8 cellular contexts compared by ENCODE assay signal in the genomic region with DNA sequence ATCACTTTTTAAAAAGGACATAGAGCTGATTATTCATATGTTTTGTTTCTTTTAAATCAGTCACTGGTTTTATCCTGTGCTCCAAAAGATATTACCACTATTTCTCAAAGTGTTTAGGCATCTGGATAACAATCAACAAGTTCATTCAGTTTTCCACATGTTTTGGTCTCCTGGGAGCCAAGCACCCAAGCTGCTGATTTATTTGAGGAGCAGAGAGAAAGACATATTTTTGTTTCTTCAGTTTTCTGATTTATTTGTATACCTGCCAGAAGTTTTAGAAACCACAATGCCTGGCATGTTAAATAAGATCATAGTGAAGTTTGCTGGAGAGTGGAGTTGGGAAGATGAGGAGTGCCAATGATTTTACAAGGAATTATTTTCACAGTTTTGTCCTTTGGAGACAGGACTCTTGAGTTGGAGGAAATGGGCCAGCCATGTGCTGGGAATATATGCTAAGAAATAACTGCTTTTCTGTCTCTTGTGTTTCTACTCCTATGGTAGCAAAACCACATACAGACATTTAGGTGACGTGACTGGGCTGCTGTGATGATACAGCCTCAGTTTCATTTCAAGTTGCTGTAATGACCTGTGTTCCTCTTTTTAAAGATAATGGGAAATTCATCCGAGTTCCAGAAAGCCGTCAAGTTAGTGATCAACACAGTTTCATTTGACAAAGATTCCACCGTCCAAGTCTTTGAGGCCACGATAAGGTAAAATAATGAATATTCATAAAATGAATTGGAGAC. TPM values are rescaled to one million over a fixed set of nuclear protein-coding genes. Genes with fewer than 3 reads are reported as not detected.
A peak's percentile ranks its signal among the peaks of the same experiment; 100 is the strongest.
DNase-seq lines count a peak whose midpoint lies in the region; ATAC-seq and TF ChIP-seq lines count a peak whose summit lies in the region.

No MANE protein-coding gene starts in this region.

- no peak overlapping the region for H3K4me2 ChIP-seq in smooth muscle cell

- no peaks in the 10 kb centered on the region for H3K27me3 Mint-ChIP-seq in activated CD4-positive, alpha-beta T cell treated with anti-CD3 and anti-CD28 coated beads, Interleukin-2, amount 10 ng/mL, durations not matched to agents 7 days and 5 days
- no peaks in the 10 kb centered on the region for H3K27me3 Mint-ChIP-seq in T-helper 2 cell treated with Interferon-gamma antibody and Interleukin-4, amounts not matched to agents 5 μg/mL and 100 μg/mL, for 36 hours (ENCODE audit: low read depth)

- POLR2A ChIA-PET in activated CD4-positive, alpha-beta T cell treated with anti-CD3 and anti-CD28 coated beads, Interleukin-2, amount 10 ng/mL, durations not matched to agents 7 days and 5 days (lab: Charles Lee), result no interaction called here

- H3K36me3 Mint-ChIP-seq in activated CD4-positive, alpha-beta T cell treated with anti-CD3 and anti-CD28 coated beads, Interleukin-2, amount 10 ng/mL, durations not matched to agents 7 days and 5 days (ENCODE audit: low read depth), result peaks cover 82% of the 10 kb centered on the region
- peaks cover 85% of the 10 kb centered on the region for H3K36me3 Mint-ChIP-seq in T-helper 2 cell treated with Interferon-gamma antibody and Interleukin-4, amounts not matched to agents 5 μg/mL and 100 μg/mL, for 36 hours (ENCODE audit: low read depth)

- H2AFZ ChIP-seq in smooth muscle cell (ENCODE audit: low read depth), result no peak overlapping the region

- peaks cover 5% of the 10 kb centered on the region for H4K20me1 ChIP-seq in smooth muscle cell (ENCODE audit: low read depth)

- H3K27me3 ChIP-seq in smooth muscle cell (ENCODE audit: low read depth), result no peaks in the 10 kb centered on the region

- peak overlapping the region; percentile 98 for H3K27ac ChIP-seq in smooth muscle cell (ENCODE audit: low read depth)

- WGBS in smooth muscle cell (ENCODE audit: low lambda C conversion rate), result 74% methylated on average over 5 of the region's 5 CpGs

- H3K4me1 ChIP-seq in smooth muscle cell (ENCODE audit: low read depth), result peaks cover 20% of the 10 kb centered on the region

- peak overlapping the region; percentile 3 for H3K9ac ChIP-seq in smooth muscle cell (ENCODE audit: low read depth)

- peaks cover 59% of the 10 kb centered on the region for H3K79me2 ChIP-seq in smooth muscle cell (ENCODE audit: low read depth)

- peaks cover 20% of the 10 kb centered on the region for H3F3A ChIP-seq in smooth muscle cell (ENCODE audit: low read depth)

- H3K4me3 ChIP-seq in smooth muscle cell, result no peak overlapping the region

- DNase-seq in activated CD4-positive, alpha-beta T cell treated with anti-CD3 and anti-CD28 coated beads, Interleukin-2, amount 10 ng/mL, durations not matched to agents 7 days and 5 days, result no peak
- no peak for DNase-seq in activated CD4-positive, alpha-beta T cell treated with anti-CD3 and anti-CD28 coated beads for 4 hours
- DNase-seq in T-helper 2 cell treated with Interferon-gamma antibody and Interleukin-4, amounts not matched to agents 5 μg/mL and 100 μg/mL, for 36 hours (ENCODE audit: low spot score), result no peak
- DNase-seq in smooth muscle cell (lab: John Stamatoyannopoulos, UW; ENCODE audit: unreplicated experiment) (no peak), activated gamma-delta T cell (lab: John Stamatoyannopoulos, UW) (no peak), HuH-7.5 (ENCODE audit: low spot score) (no peak)

- no peak for TF ChIP-seq CTCF in smooth muscle cell (IDR thresholded peaks at IDR 0.05; ENCODE audit: borderline replicate concordance, insufficient read depth, poor library complexity, severe bottlenecking)

- peak overlapping the region; percentile 98 for H3K27ac Mint-ChIP-seq in activated CD4-positive, alpha-beta T cell treated with anti-CD3 and anti-CD28 coated beads, Interleukin-2, amount 10 ng/mL, durations not matched to agents 7 days and 5 days
- H3K27ac Mint-ChIP-seq in T-helper 2 cell treated with Interferon-gamma antibody and Interleukin-4, amounts not matched to agents 5 μg/mL and 100 μg/mL, for 36 hours, result peak overlapping the region; percentile 90

- H3K36me3 ChIP-seq in smooth muscle cell (ENCODE audit: low read depth), result peaks cover 13% of the 10 kb centered on the region

- peak overlapping the region; percentile 13 for H3K4me3 Mint-ChIP-seq in activated CD4-positive, alpha-beta T cell treated with anti-CD3 and anti-CD28 coated beads, Interleukin-2, amount 10 ng/mL, durations not matched to agents 7 days and 5 days
- H3K4me3 Mint-ChIP-seq in T-helper 2 cell treated with Interferon-gamma antibody and Interleukin-4, amounts not matched to agents 5 μg/mL and 100 μg/mL, for 36 hours, result peak overlapping the region; percentile 44

- H3K4me1 Mint-ChIP-seq in activated CD4-positive, alpha-beta T cell treated with anti-CD3 and anti-CD28 coated beads, Interleukin-2, amount 10 ng/mL, durations not matched to agents 7 days and 5 days, result peaks cover 64% of the 10 kb centered on the region
- H3K4me1 Mint-ChIP-seq in T-helper 2 cell treated with Interferon-gamma antibody and Interleukin-4, amounts not matched to agents 5 μg/mL and 100 μg/mL, for 36 hours (ENCODE audit: low read depth), result peaks cover 49% of the 10 kb centered on the region

- ATAC-seq in HG03103 (IDR thresholded peaks at IDR 0.05; ENCODE audit: low read depth, unreplicated experiment) (peak; percentile 33), GM18517 (IDR thresholded peaks at IDR 0.05; ENCODE audit: unreplicated experiment) (no peak)

- peaks cover 9% of the 10 kb centered on the region for H3K9me3 Mint-ChIP-seq in activated CD4-positive, alpha-beta T cell treated with anti-CD3 and anti-CD28 coated beads, Interleukin-2, amount 10 ng/mL, durations not matched to agents 7 days and 5 days
- no peaks in the 10 kb centered on the region for H3K9me3 Mint-ChIP-seq in T-helper 2 cell treated with Interferon-gamma antibody and Interleukin-4, amounts not matched to agents 5 μg/mL and 100 μg/mL, for 36 hours

- CTCF ChIA-PET in activated CD4-positive, alpha-beta T cell treated with anti-CD3 and anti-CD28 coated beads, Interleukin-2, amount 10 ng/mL, durations not matched to agents 7 days and 5 days (lab: Charles Lee), result no interaction called here

- no peaks in the 10 kb centered on the region for H3K9me3 ChIP-seq in smooth muscle cell (replicated peaks; ENCODE audit: low read depth)

RNA-seq across cellular contexts. Expression of a gene that starts 11.7 kb away (rescaled TPM):
- total RNA-seq in activated CD4-positive, alpha-beta T cell treated with anti-CD3 and anti-CD28 coated beads, Interleukin-2, amount 10 ng/mL, durations not matched to agents 7 days and 5 days, result 10 to 100 TPM; 80.1 to 94.1 TPM
- total RNA-seq in smooth muscle cell, result 43.6 and 45.0 TPM in 2 replicates
- 23.1 and 29.0 TPM in 2 replicates for polyA plus RNA-seq in smooth muscle cell
